ENCODE assay signal across 29 cellular contexts in the genomic region with DNA sequence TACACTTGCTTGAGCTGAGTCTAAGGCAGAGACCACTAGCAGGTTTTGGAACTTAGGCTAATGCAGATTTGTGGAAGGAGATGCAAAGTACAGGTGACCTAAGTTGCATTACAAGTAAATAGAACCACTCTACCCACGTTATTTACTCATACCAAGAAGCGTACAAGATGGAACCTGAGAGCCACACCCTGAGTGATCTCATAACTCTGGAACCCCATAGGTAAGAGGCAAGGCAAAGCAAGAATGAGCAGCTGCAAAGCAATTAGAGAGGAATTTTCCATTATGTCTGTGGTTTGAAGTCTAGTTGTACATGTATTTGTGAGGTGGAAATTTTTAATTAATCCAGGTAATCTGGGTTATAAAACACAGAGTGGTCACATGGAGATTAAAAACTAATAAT. TPM values are rescaled to one million over a fixed set of nuclear protein-coding genes. Genes with fewer than 3 reads are reported as not detected.
A peak's percentile ranks its signal among the peaks of the same experiment; 100 is the strongest.
DNase-seq lines count a peak whose midpoint lies in the region; ATAC-seq, FAIRE-seq and TF ChIP-seq lines count a peak whose summit lies in the region.
"Had no signal": no experiment of that assay in that cellular context is flagged by ENCODE, and none has a peak within 500 bp of the region (broad histone marks: within the 10 kb centered on the region; RNA-seq: fewer than 3 reads in every experiment).

No MANE protein-coding gene starts in this region.

- intact Hi-C loops in IMR-90 (cut with micrococcal nuclease), result no loop called here

- no TSS peak for BruUV-seq in IMR-90 (replicated peaks; lab: Mats Ljungman, UMichigan)

- no peak overlapping the region for H2BK5ac ChIP-seq in IMR-90 (ENCODE audit: low read depth, low read length, poor library complexity, severe bottlenecking)

- WGBS in IMR-90 (ENCODE audit: extremely low coverage in 2 of 2, insufficient read length in 1 of 2), 2 experiments, result no CpG with 5 or more reads among the region's 2 CpGs
- 67% methylated on average over 2 of the region's 2 CpGs for WGBS in smooth muscle cell (ENCODE audit: low lambda C conversion rate)

- H2BK120ac ChIP-seq in IMR-90 (ENCODE audit: low read depth, low read length), result no peak overlapping the region

- peaks cover 2% of the 10 kb centered on the region; the same call in 1 of the 2 replicates for H3K4me1 ChIP-seq in IMR-90 (ENCODE audit: control insufficient read depth, insufficient read depth, low read length)
- H3K4me1 ChIP-seq in RWPE2 (ENCODE audit: insufficient read depth, poor library complexity, severe bottlenecking), result peaks cover 11% of the 10 kb centered on the region
- peaks cover 20% of the 10 kb centered on the region for H3K4me1 ChIP-seq in keratinocyte (ENCODE audit: control insufficient read depth, extremely low read depth, insufficient read depth, low read length)
- no peaks in the 10 kb centered on the region for H3K4me1 ChIP-seq in smooth muscle cell (ENCODE audit: low read depth)
- H3K4me1 ChIP-seq: Peyer's patch had no signal

- H4K8ac ChIP-seq in IMR-90 (ENCODE audit: low read depth in 2 of 2, low read length in 2 of 2), result no peak overlapping the region

- no peak overlapping the region for H2BK20ac ChIP-seq in IMR-90 (ENCODE audit: low read depth, low read length)

- no peak overlapping the region for H3K27ac ChIP-seq in IMR-90 (ENCODE audit: insufficient read depth, low read length)
- H3K27ac ChIP-seq in RWPE2 (ENCODE audit: poor library complexity, severe bottlenecking), result peak overlapping the region; percentile 58
- peak overlapping the region; percentile 85 for H3K27ac ChIP-seq in keratinocyte (ENCODE audit: control insufficient read depth, insufficient read depth, low read length)
- H3K27ac ChIP-seq in smooth muscle cell (ENCODE audit: low read depth), result peak overlapping the region; percentile 85
- H3K27ac ChIP-seq: gastroesophageal sphincter, pancreas, Peyer's patch had no signal

- ATAC-seq in IMR-90 (ENCODE audit: low read depth) (no peak), RWPE2 (ENCODE audit: low read depth) (peak; percentile 100)
- ATAC-seq: activated CD4-positive, CD25-positive, alpha-beta regulatory T cell treated with anti-CD3 and anti-CD28 coated beads, Interleukin-2, amount 50 U/mL, for 24 hours; activated T-helper 17 cell treated with anti-CD3 and anti-CD28 coated beads, Interleukin-2, amount 50 U/mL, for 72 hours; gastroesophageal sphincter; mucosa of descending colon; natural killer cell treated with Interleukin-12 subunit alpha and Interleukin-12 subunit beta and Interleukin-15 and Interleukin-18, amount 100 ng/mL, for 72 hours; pancreas; right cardiac atrium had no signal

- no peak overlapping the region for H4K91ac ChIP-seq in IMR-90 (ENCODE audit: insufficient read depth, low read depth, low read length)

- no peak overlapping the region for H3K18ac ChIP-seq in IMR-90 (ENCODE audit: low read depth, low read length)

- H2AK5ac ChIP-seq in IMR-90 (ENCODE audit: low read depth, low read length), result no peak overlapping the region

- H3K14ac ChIP-seq in IMR-90 (replicated peaks; ENCODE audit: low read depth, low read length), result no peak overlapping the region

- H3K36me3 ChIP-seq in IMR-90 (ENCODE audit: control insufficient read depth, insufficient read depth, low read length), result peaks cover 17% of the 10 kb centered on the region
- H3K36me3 ChIP-seq in RWPE2 (ENCODE audit: low read depth), result 0 out of 2 replicates have a peak, but pooled peaks cover 6% of the 10 kb centered on the region
- H3K36me3 ChIP-seq in keratinocyte (ENCODE audit: control insufficient read depth in 2 of 2, extremely low read depth in 1 of 2, insufficient read depth in 2 of 2, low read length in 2 of 2), result no peaks in the 10 kb centered on the region
- no peaks in the 10 kb centered on the region for H3K36me3 ChIP-seq in smooth muscle cell (ENCODE audit: low read depth)
- H3K36me3 ChIP-seq: pancreas, Peyer's patch had no signal

- H3K4me2 ChIP-seq in IMR-90 (ENCODE audit: low read depth, low read length) (no peak overlapping the region), keratinocyte (ENCODE audit: control insufficient read depth, extremely low read depth, insufficient read depth, low read depth, low read length) (peak overlapping the region; percentile 28), smooth muscle cell (no peak overlapping the region)

- no peak overlapping the region for H3K4ac ChIP-seq in IMR-90 (ENCODE audit: low read depth, low read length)

- no peak overlapping the region for H2BK15ac ChIP-seq in IMR-90 (ENCODE audit: low read depth, low read length)

- no peak for TF ChIP-seq RAD21 in IMR-90 (IDR thresholded peaks at IDR 0.05; ENCODE audit: low read length)

- in situ Hi-C loops in IMR-90 (cut with MboI; ENCODE audit: low sequenced_read_pairs), result no loop called here

- H3K23ac ChIP-seq in IMR-90 (ENCODE audit: low read depth, low read length), result no peak overlapping the region

- H4K5ac ChIP-seq in IMR-90 (ENCODE audit: low read depth, low read length), result no peak overlapping the region

- no peaks in the 10 kb centered on the region for H3K9me3 ChIP-seq in IMR-90 (ENCODE audit: control insufficient read depth, insufficient read depth, low read length)
- peaks cover 2% of the 10 kb centered on the region for H3K9me3 ChIP-seq in RWPE2 (ENCODE audit: severe bottlenecking)
- H3K9me3 ChIP-seq in keratinocyte (ENCODE audit: control insufficient read depth, low read depth, low read length), result no peaks in the 10 kb centered on the region
- H3K9me3 ChIP-seq in smooth muscle cell (replicated peaks; ENCODE audit: low read depth), result no peaks in the 10 kb centered on the region
- H3K9me3 ChIP-seq: gastroesophageal sphincter, mucosa of descending colon, pancreas, Peyer's patch had no signal

- TF ChIP-seq POLR2A in IMR-90 (IDR thresholded peaks at IDR 0.05; ENCODE audit: low read depth, low read length), result no peak

- H3K79me2 ChIP-seq in keratinocyte (ENCODE audit: control insufficient read depth, insufficient read depth, low read length) (no peaks in the 10 kb centered on the region), smooth muscle cell (ENCODE audit: low read depth) (no peaks in the 10 kb centered on the region)

- H3K27me3 ChIP-seq in IMR-90 (ENCODE audit: control insufficient read depth, insufficient read depth, low read length) (no peaks in the 10 kb centered on the region), RWPE2 (ENCODE audit: insufficient read depth, poor library complexity, severe bottlenecking) (no peaks in the 10 kb centered on the region), keratinocyte (ENCODE audit: control insufficient read depth, extremely low read depth, insufficient read depth, low read length) (no peaks in the 10 kb centered on the region), smooth muscle cell (ENCODE audit: low read depth) (no peaks in the 10 kb centered on the region)
- H3K27me3 ChIP-seq: gastroesophageal sphincter, pancreas, Peyer's patch had no signal

- H2AK9ac ChIP-seq in IMR-90 (replicated peaks; ENCODE audit: low read depth, low read length, poor library complexity), result peak overlapping the region; percentile 1

- no peak for TF ChIP-seq CTCF in IMR-90 (conservative IDR thresholded peaks at IDR 0.05; ENCODE audit: low read depth, low read length)
- TF ChIP-seq CTCF in RWPE2 (IDR thresholded peaks at IDR 0.05; ENCODE audit: poor library complexity, severe bottlenecking), result no peak
- no peak for TF ChIP-seq CTCF in keratinocyte (optimal IDR thresholded peaks at IDR 0.05 in 1 of 3, IDR thresholded peaks at IDR 0.05 in 1 of 3, conservative IDR thresholded peaks at IDR 0.05 in 1 of 3; ENCODE audit: extremely low read depth in 1 of 3, insufficient read depth in 2 of 3, low read length in 3 of 3)
- no peak for TF ChIP-seq CTCF in smooth muscle cell (IDR thresholded peaks at IDR 0.05; ENCODE audit: borderline replicate concordance, insufficient read depth, poor library complexity, severe bottlenecking)

- H2AFZ ChIP-seq in IMR-90 (replicated peaks; ENCODE audit: low read length, poor library complexity) (no peak overlapping the region), keratinocyte (ENCODE audit: control insufficient read depth, low read length) (no peak overlapping the region), smooth muscle cell (ENCODE audit: low read depth) (no peak overlapping the region)

- CTCF ChIA-PET in IMR-90 (lab: Yijun Ruan, JAX), result no interaction called here

- no peak overlapping the region for H3K4me3 ChIP-seq in IMR-90 (ENCODE audit: insufficient read depth, low read depth, low read length)
- no peak overlapping the region for H3K4me3 ChIP-seq in RWPE2 (ENCODE audit: severe bottlenecking)
- H3K4me3 ChIP-seq in keratinocyte (ENCODE audit: control insufficient read depth in 2 of 3, extremely low read depth in 1 of 3, insufficient read depth in 2 of 3, low read depth in 1 of 3, low read length in 3 of 3), result no peak overlapping the region
- H3K4me3 ChIP-seq in smooth muscle cell, result no peak overlapping the region
- H3K4me3 ChIP-seq: gastroesophageal sphincter, mucosa of descending colon, pancreas, Peyer's patch had no signal

- H3K9me1 ChIP-seq in IMR-90 (ENCODE audit: insufficient read depth, low read length) (peaks cover 9% of the 10 kb centered on the region; the same call in 1 of the 2 replicates), keratinocyte (ENCODE audit: control insufficient read depth, extremely low read depth, insufficient read depth, low read length) (no peaks in the 10 kb centered on the region)

- H3K9ac ChIP-seq in IMR-90 (ENCODE audit: low read depth, low read length) (no peak overlapping the region), keratinocyte (ENCODE audit: control insufficient read depth, extremely low read depth, insufficient read depth, low read length) (peak overlapping the region; percentile 4), smooth muscle cell (ENCODE audit: low read depth) (peak overlapping the region; percentile 51)

- no peaks in the 10 kb centered on the region for H4K20me1 ChIP-seq in IMR-90 (ENCODE audit: insufficient read depth, low read length)
- no peaks in the 10 kb centered on the region for H4K20me1 ChIP-seq in keratinocyte (ENCODE audit: control insufficient read depth, extremely low read depth, insufficient read depth, low read length)
- no peaks in the 10 kb centered on the region for H4K20me1 ChIP-seq in smooth muscle cell (ENCODE audit: low read depth)

- DNase-seq in IMR-90, result no peak
- no peak for DNase-seq in RWPE2 (ENCODE audit: low spot score)
- peak; percentile 42 for DNase-seq in keratinocyte (ENCODE audit: low read depth, low spot score)
- no peak for DNase-seq in smooth muscle cell (lab: John Stamatoyannopoulos, UW; ENCODE audit: unreplicated experiment)
- no peak for DNase-seq in activated effector memory CD4-positive, alpha-beta T cell treated with Interleukin-2 at 50 U/mL for 16 hours
- DNase-seq in SK-N-DZ (ENCODE audit: low spot score), result no peak
- DNase-seq in stimulated activated CD4-positive, alpha-beta T cell treated with anti-CD3 and anti-CD28 coated beads, Interleukin-1b, Interleukin-23, amount 100 ng/mL, for 48 hours, result no peak
- DNase-seq: activated CD4-positive, alpha-beta memory T cell treated with anti-CD3 and anti-CD28 coated beads for 36 hours; activated CD8-positive, alpha-beta memory T cell treated with anti-CD3 and anti-CD28 coated beads, Interleukin-2, amount 50 U/mL, for 4 hours; aorta; C1 segment of cervical spinal cord; caudate nucleus; endodermal cell; H9; hippocampal formation; immature natural killer cell; KG1; mucosa of descending colon; NCI-H526; pancreas; Peyer's patch; right cardiac atrium; stimulated activated CD4-positive, alpha-beta T cell treated with anti-CD3 and anti-CD28 coated beads, Interleukin-4, amount 100 ng/mL, for 1 hour had no signal

- POLR2A ChIA-PET in IMR-90 (lab: Charles Lee; ENCODE audit: unreplicated experiment), result no interaction called here

- FAIRE-seq in keratinocyte (lab: Jason Lieb, UNC), result peak; percentile 84
- FAIRE-seq: GM19239, pancreas had no signal

- no peaks in the 10 kb centered on the region for H3F3A ChIP-seq in smooth muscle cell (ENCODE audit: low read depth)

- H3K56ac ChIP-seq in IMR-90 (ENCODE audit: extremely low read depth, insufficient read depth, low read length), result no peak overlapping the region

- dilution Hi-C loops in IMR-90 (cut with HindIII; ENCODE audit: low sequenced_read_pairs, unreplicated experiment) (no loop called here), keratinocyte (cut with MboI; ENCODE audit: extremely low pct_ligation_motif_present, low sequenced_read_pairs) (no loop called here)

- no peaks in the 10 kb centered on the region for H3K79me1 ChIP-seq in IMR-90 (ENCODE audit: low read depth in 1 of 2, low read length in 2 of 2)

RNA-seq across cellular contexts. Expression of a gene that starts 55.4 kb away (rescaled TPM):
- total RNA-seq in IMR-90 (2012; rRNA removed) (21.9 and 26.3 TPM in 2 replicates), smooth muscle cell (12.8 and 26.4 TPM in 2 replicates)
- polyA plus RNA-seq in IMR-90 (2012; rRNA removed) (16.7 and 20.8 TPM in 2 replicates), keratinocyte (5.9 to 11.8 TPM (median 8.9 TPM) in 3 replicates), smooth muscle cell (15.0 and 17.4 TPM in 2 replicates)
- polyA plus RNA-seq in IMR-90 (2012; cell fraction: cytosol; rRNA removed), result 4.7 and 14.8 TPM in 2 replicates
- 5.9 and 31.6 TPM in 2 replicates for polyA plus RNA-seq in IMR-90 (2012; cell fraction: nucleus; rRNA removed; ENCODE audit: low replicate concordance)
- polyA plus RNA-seq in keratinocyte (2011; ENCODE audit: low read depth), result 1.7 TPM
- polyA plus RNA-seq in keratinocyte (2011; cell fraction: cytosol; rRNA removed), result 8.3 and 10.1 TPM in 2 replicates
- polyA plus RNA-seq in keratinocyte (2011; cell fraction: nucleus; rRNA removed), result 14.7 and 15.2 TPM in 2 replicates
- 1.2 and 6.1 TPM in 2 replicates for polyA plus RNA-seq in keratinocyte (2012; ENCODE audit: low replicate concordance)
- polyA minus RNA-seq in keratinocyte, result 4.1 to 10.6 TPM (median 4.9 TPM) in 3 replicates
- 6.3 TPM for polyA minus RNA-seq in keratinocyte (2011; cell fraction: cytosol; rRNA and poly(A)+ RNA removed)
- 4.4 and 8.9 TPM in 2 replicates for polyA minus RNA-seq in keratinocyte (2011; cell fraction: nucleus; rRNA and poly(A)+ RNA removed)
- 17.6 and 39.0 TPM in 2 replicates for polyA plus RNA-seq in SK-N-DZ (2014; cell fraction: cytosol; rRNA removed)
- polyA plus RNA-seq in SK-N-DZ (2014; cell fraction: nucleus; rRNA removed), result 10.7 and 23.5 TPM in 2 replicates
- total RNA-seq: activated CD4-positive, alpha-beta memory T cell treated with anti-CD3 and anti-CD28 coated beads for 36 hours; activated T-helper 17 cell treated with anti-CD3 and anti-CD28 coated beads, Interleukin-2, amount 50 U/mL, for 72 hours; natural killer cell treated with Interleukin-12 subunit alpha and Interleukin-12 subunit beta and Interleukin-15 and Interleukin-18, amount 100 ng/mL, for 72 hours; T-helper 1 cell treated with Interleukin-12 subunit alpha and Interleukin-12 subunit beta and Interleukin-4 antibody, amounts not matched to agents 30 ng/mL and 1 ng/mL, for 36 hours had no signal
